ENCODE assay signal across 10 cellular contexts in the genomic region with DNA sequence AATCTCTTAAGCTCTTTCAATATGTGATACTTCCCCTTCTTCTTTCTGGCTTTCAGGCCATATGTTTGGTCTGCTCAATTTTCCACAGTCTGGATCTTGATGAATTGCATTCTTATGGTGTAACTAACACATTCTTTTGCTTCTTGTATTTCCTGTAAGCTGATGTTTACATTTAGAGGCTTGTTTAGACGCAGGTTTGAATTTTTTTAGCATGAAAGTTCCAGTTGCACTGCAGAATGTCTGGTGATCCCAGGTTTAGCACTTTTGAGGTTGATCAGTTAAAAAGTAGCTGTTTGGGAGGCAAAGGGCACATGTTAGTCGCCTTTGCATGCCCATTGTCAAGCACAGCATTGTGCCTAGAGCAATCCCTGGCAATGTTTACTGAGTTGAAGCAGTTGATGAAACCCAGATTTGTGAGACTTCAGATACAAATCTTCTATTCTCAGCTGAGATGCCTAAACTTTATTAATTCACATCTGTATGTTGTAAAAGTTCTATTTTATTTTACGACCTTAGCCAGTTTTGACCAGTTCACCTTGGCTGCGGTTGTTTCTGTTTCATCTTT. TPM values are rescaled to one million over a fixed set of nuclear protein-coding genes. Genes with fewer than 3 reads are reported as not detected.
DNase-seq lines count a peak whose midpoint lies in the region; ATAC-seq, FAIRE-seq and TF ChIP-seq lines count a peak whose summit lies in the region.
"Had no signal": no experiment of that assay in that cellular context is flagged by ENCODE, and none has a peak within 500 bp of the region (broad histone marks: within the 10 kb centered on the region; RNA-seq: fewer than 3 reads in every experiment).

No MANE protein-coding gene starts in this region.

- H3K4me1 ChIP-seq in pancreas = peaks cover 0 to 15% (median 8%) of the 10 kb centered on the region in 3 donors

- no peaks in the 10 kb centered on the region for H3K27me3 ChIP-seq in pancreas

- WGBS in pancreas, 2 donors = 27 to 34% methylated on average over 4 of the region's 4 CpGs

- no peaks in the 10 kb centered on the region for H3K36me3 ChIP-seq in pancreas

- DNase-seq in COLO829 (ENCODE audit: low spot score) = peak; percentile 27
- peak; percentile 28 for DNase-seq in OCI-M1 (lab: John Stamatoyannopoulos, UW)
- DNase-seq in epithelial cell of esophagus (ENCODE audit: low read depth) = peak; percentile 85
- DNase-seq in pancreas = no peak
- DNase-seq in GF-D8 (lab: John Stamatoyannopoulos, UW) = no peak
- no peak for DNase-seq in NCI-H1092 (lab: John Stamatoyannopoulos, UW)
- DNase-seq in activated CD4-positive, alpha-beta T cell treated with anti-CD3 and anti-CD28 coated beads for 48 hours = no peak
- DNase-seq in effector CD8-positive, alpha-beta T cell (lab: John Stamatoyannopoulos, UW) = no peak

- peak overlapping the region in 2 of 4 donors; percentile 36 to 62 for H3K27ac ChIP-seq in pancreas

- peak; percentile 72 for FAIRE-seq in pancreas (lab: Jason Lieb, UNC)
- FAIRE-seq: HepG2 had no signal

- TF ChIP-seq CTCF in epithelial cell of esophagus (IDR thresholded peaks at IDR 0.05; ENCODE audit: insufficient read depth, low read depth, low read length, missing control alignments) = no peak
- TF ChIP-seq CTCF in pancreas (IDR thresholded peaks at IDR 0.05) = no peak

- H3K9me3 ChIP-seq in pancreas = no peaks in the 10 kb centered on the region

- peak in 2 of 4 donors; percentile 37 to 57 for ATAC-seq in pancreas
- ATAC-seq: HepG2 had no signal

- intact Hi-C loops in pancreas (cut with DNase I) = no loop called here

- H3K4me3 ChIP-seq in epithelial cell of esophagus (ENCODE audit: low read length) = no peak overlapping the region
- no peak overlapping the region for H3K4me3 ChIP-seq in pancreas

RNA-seq across cellular contexts. Expression of a gene that starts 59.6 kb away (rescaled TPM):
- not detected for total RNA-seq in pancreas
- polyA plus RNA-seq in pancreas = not detected
- total RNA-seq: G401, HepG2 had no signal
- polyA plus RNA-seq: HepG2 had no signal

Comparison
In these comparisons a context has a peak if more than half of its experiments do, and no peak if none do; other contexts are left out.
1. DNase-seq: peak in COLO829 (single experiment), OCI-M1 (single experiment) and epithelial cell of esophagus (single experiment); none in pancreas (0 of 6), GF-D8 (single experiment), NCI-H1092 (single experiment), activated CD4-positive, alpha-beta T cell treated with anti-CD3 and anti-CD28 coated beads for 48 hours (single experiment) and effector CD8-positive, alpha-beta T cell (single experiment).